ENCODE assay signal across 1 cellular context in genomic region chr6:35920793-35921732, GRCh38.
A peak's percentile ranks its signal among the peaks of the same experiment; 100 is the strongest.
TF ChIP-seq lines count a peak whose summit lies in the region.

Gene SRPK1, minus strand, starts transcription at chr6:35921098. Its CDS starts 42 bp downstream, at chr6:35921056.

TF ChIP-seq in K562, 482 proteins besides CTCF, POLR2A, EP300 and RAD21 (continued from another document and continues in another):
- no peak for TF ChIP-seq ELK3 (CRISPR knock-in tag; IDR thresholded peaks at IDR 0.05)
- no peak for TF ChIP-seq MBD1 (CRISPR knock-in tag; IDR thresholded peaks at IDR 0.05)
- peak; percentile 54; the same call in 1 of the 2 replicates for TF ChIP-seq TOE1 (IDR thresholded peaks at IDR 0.05; ENCODE audit: borderline replicate concordance)
- no peak; the same call in 1 of the 2 replicates for TF ChIP-seq TOE1 (CRISPR knock-in tag; IDR thresholded peaks at IDR 0.05; ENCODE audit: borderline replicate concordance, low read depth)
- no peak for TF ChIP-seq CEBPG (CRISPR knock-in tag; IDR thresholded peaks at IDR 0.05)
- no peak for TF ChIP-seq CEBPG (tag; conservative IDR thresholded peaks at IDR 0.05 in 1 of 2, IDR thresholded peaks at IDR 0.05 in 1 of 2)
- TF ChIP-seq ATF2 (CRISPR knock-in tag; IDR thresholded peaks at IDR 0.05) = no peak
- 0 out of 2 replicates have a peak, but pooled peaks have one; percentile 35 for TF ChIP-seq NFATC3 (IDR thresholded peaks at IDR 0.05)
- TF ChIP-seq ZNF175 (CRISPR knock-in tag; IDR thresholded peaks at IDR 0.05; ENCODE audit: low read depth) = no peak
- peak in 1 of 2 experiments; percentile 58; a peak in 2 of 4 replicates for TF ChIP-seq ZNF639 (CRISPR knock-in tag; conservative IDR thresholded peaks at IDR 0.05 in 1 of 2, IDR thresholded peaks at IDR 0.05 in 1 of 2)
- no peak for TF ChIP-seq ZFP30 (CRISPR knock-in tag; IDR thresholded peaks at IDR 0.05; ENCODE audit: borderline replicate concordance)
- TF ChIP-seq MGA (IDR thresholded peaks at IDR 0.05) = peak; percentile 78
- TF ChIP-seq RBM34 (IDR thresholded peaks at IDR 0.05; ENCODE audit: borderline replicate concordance, insufficient read depth, low read length) = no peak
- no peak for TF ChIP-seq E2F5 (CRISPR knock-in tag; IDR thresholded peaks at IDR 0.05)
- TF ChIP-seq NFE2 (IDR thresholded peaks at IDR 0.05; ENCODE audit: low read depth) = peak; percentile 71
- no peak for TF ChIP-seq ZNF140 (CRISPR knock-in tag; IDR thresholded peaks at IDR 0.05)
- TF ChIP-seq ILF3 (IDR thresholded peaks at IDR 0.05; ENCODE audit: borderline replicate concordance) = no peak
- peak; percentile 89 to 95 for TF ChIP-seq KDM1A (IDR thresholded peaks at IDR 0.05)
- no peak for TF ChIP-seq ID3 (CRISPR knock-in tag; IDR thresholded peaks at IDR 0.05)
- no peak for TF ChIP-seq ID3 (tag; IDR thresholded peaks at IDR 0.05)
- TF ChIP-seq ZZZ3 (IDR thresholded peaks at IDR 0.05) = no peak
- TF ChIP-seq HMBOX1 (IDR thresholded peaks at IDR 0.05) = no peak
- TF ChIP-seq TEAD1 (CRISPR knock-in tag; IDR thresholded peaks at IDR 0.05) = peak in 1 of 2 experiments; percentile 24; a peak in 1 of 4 replicates
- TF ChIP-seq HNRNPL (IDR thresholded peaks at IDR 0.05; ENCODE audit: low read depth, low read length) = peak; percentile 53; the same call in 1 of the 2 replicates
- TF ChIP-seq ZFPM2 (CRISPR knock-in tag; IDR thresholded peaks at IDR 0.05) = no peak
- no peak for TF ChIP-seq HMGXB4 (CRISPR knock-in tag; IDR thresholded peaks at IDR 0.05)
- no peak for TF ChIP-seq ZNF239 (CRISPR knock-in tag; IDR thresholded peaks at IDR 0.05)
- no peak for TF ChIP-seq DEAF1 (CRISPR knock-in tag; IDR thresholded peaks at IDR 0.05)
- no peak for TF ChIP-seq XRCC3 (IDR thresholded peaks at IDR 0.05)
- TF ChIP-seq CREM (IDR thresholded peaks at IDR 0.05; ENCODE audit: low read depth) = peak; percentile 47
- TF ChIP-seq TAF15 (IDR thresholded peaks at IDR 0.05; ENCODE audit: low read depth, low read length) = no peak
- peak; percentile 81 for TF ChIP-seq MEIS2 (IDR thresholded peaks at IDR 0.05; ENCODE audit: partially characterized antibody)
